ENCODE assay signal across 8 cellular contexts in the genomic region with DNA sequence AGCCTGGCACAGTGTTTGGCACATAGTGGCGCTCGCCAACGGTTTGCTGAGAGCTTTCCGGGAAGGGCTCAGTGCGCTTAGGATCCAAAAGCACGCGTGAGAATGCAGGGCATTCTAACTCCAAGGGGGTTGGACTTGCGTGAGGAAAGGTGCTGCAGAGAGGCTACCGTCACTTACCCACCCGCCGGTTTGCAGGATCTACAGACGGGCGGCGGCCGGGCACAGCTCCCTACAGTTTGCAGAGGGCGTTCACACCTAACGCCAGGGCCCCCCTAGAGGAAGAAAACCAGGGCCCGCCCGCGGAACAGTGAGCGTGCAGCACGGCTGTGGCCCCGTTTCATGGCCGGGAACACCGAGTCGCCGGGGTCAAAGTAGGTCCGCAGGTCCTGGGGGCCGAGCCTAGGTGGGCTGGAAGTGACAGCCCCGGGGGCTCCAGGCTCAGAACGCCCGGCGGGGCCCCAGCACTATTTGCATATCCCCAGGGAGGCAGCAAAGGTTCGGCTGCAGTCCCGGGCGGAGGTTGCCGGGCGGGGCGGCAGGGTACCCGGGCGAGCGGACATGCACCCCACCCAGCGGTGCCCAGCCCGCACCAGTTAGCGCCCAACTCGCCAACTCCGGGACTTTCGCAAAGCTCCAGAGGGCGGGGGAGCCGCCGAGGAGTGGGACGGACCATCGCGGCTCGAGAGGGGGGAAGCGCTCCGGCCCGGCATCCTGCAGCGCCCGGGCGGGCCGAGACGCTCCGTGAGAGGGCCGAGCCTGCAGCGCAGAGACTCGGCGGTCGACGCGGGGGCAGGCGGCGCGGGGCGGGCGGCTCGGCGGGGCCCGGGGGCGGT. TPM values are rescaled to one million over a fixed set of nuclear protein-coding genes. Genes with fewer than 3 reads are reported as not detected.
DNase-seq lines count a peak whose midpoint lies in the region; ATAC-seq and TF ChIP-seq lines count a peak whose summit lies in the region.

No MANE protein-coding gene starts in this region.

- peak; percentile 74 for ATAC-seq in GM21576 (IDR thresholded peaks at IDR 0.05; ENCODE audit: unreplicated experiment)

- no peak overlapping the region for H3K27ac ChIP-seq in SK-N-MC
- peak overlapping the region; percentile 21 to 83 (median 78) for H3K27ac ChIP-seq in thyroid gland

- in situ Hi-C loops in G401 (cut with HindIII; ENCODE audit: low sequenced_read_pairs), result no loop called here

- H3K9ac ChIP-seq in SK-N-MC (ENCODE audit: insufficient read length), result peak overlapping the region; percentile 74

- no peaks in the 10 kb centered on the region for H3K27me3 ChIP-seq in thyroid gland

- no peaks in the 10 kb centered on the region for H3K9me3 Mint-ChIP-seq in IgD-negative memory B cell
- H3K9me3 Mint-ChIP-seq in osteocyte (ENCODE audit: unreplicated experiment), result no peaks in the 10 kb centered on the region

- H3K27ac Mint-ChIP-seq in IgD-negative memory B cell (peak overlapping the region; percentile 70 to 93 (median 84)), osteocyte (ENCODE audit: unreplicated experiment) (peak overlapping the region; percentile 77)

- H3K27me3 Mint-ChIP-seq in IgD-negative memory B cell (no peaks in the 10 kb centered on the region), osteocyte (ENCODE audit: unreplicated experiment) (no peaks in the 10 kb centered on the region)

- H3K4me3 Mint-ChIP-seq in IgD-negative memory B cell (peak overlapping the region; percentile 88 to 95 (median 92)), osteocyte (ENCODE audit: unreplicated experiment) (peak overlapping the region; percentile 80)

- peaks cover 33 to 47% (median 34%) of the 10 kb centered on the region in 3 donors for H3K4me1 Mint-ChIP-seq in IgD-negative memory B cell
- peaks cover 48% of the 10 kb centered on the region for H3K4me1 Mint-ChIP-seq in osteocyte (ENCODE audit: unreplicated experiment)

- H3K9me3 ChIP-seq in SK-N-MC (ENCODE audit: low read depth, low read length) (no peaks in the 10 kb centered on the region), thyroid gland (no peaks in the 10 kb centered on the region)

- WGBS in thyroid gland, 2 donors, result 0 to 1% methylated on average over 13 to 28 of the region's 80 CpGs

- H3K36me3 Mint-ChIP-seq in IgD-negative memory B cell (peaks cover 4% of the 10 kb centered on the region), osteocyte (ENCODE audit: unreplicated experiment) (no peaks in the 10 kb centered on the region)

- TF ChIP-seq POLR2A in thyroid gland (IDR thresholded peaks at IDR 0.05), result no peak

- intact Hi-C loops in head of caudate nucleus (cut with DNase I), result loop anchor here (2.0 kb wide), 1 partner anchor 215 kb away; no protein-coding TSS in a partner anchor
- intact Hi-C loops in thyroid gland (cut with DNase I), result no loop called here

- DNase-seq in G401 (ENCODE audit: low spot score) (peak; percentile 58), SK-N-MC (ENCODE audit: low read depth, low spot score) (no peak), head of caudate nucleus (peak; percentile 54 to 95 (median 87)), osteocyte (ENCODE audit: extremely low spot score, unreplicated experiment) (peak; percentile 95), thyroid gland (peak; percentile 87 to 90)
- DNase-seq in activated naive CD4-positive, alpha-beta T cell treated with anti-CD3 and anti-CD28 coated beads, Interleukin-2, amount 50 U/mL, for 16 hours, result peak; percentile 79

- TF ChIP-seq CTCF in osteocyte (IDR thresholded peaks at IDR 0.05), result peak; percentile 44
- peak in 3 of 6 experiments; percentile 16 to 21 (median 18) for TF ChIP-seq CTCF in thyroid gland (IDR thresholded peaks at IDR 0.05)

- H3K36me3 ChIP-seq in SK-N-MC (ENCODE audit: insufficient read depth, low read length) (no peaks in the 10 kb centered on the region), thyroid gland (no peaks in the 10 kb centered on the region)

- H3K4me3 ChIP-seq in SK-N-MC (peak overlapping the region; percentile 84), thyroid gland (replicated peaks in 1 of 3) (peak overlapping the region; percentile 36 to 76 (median 67))

- peaks cover 33 to 41% of the 10 kb centered on the region in 2 donors for H3K4me1 ChIP-seq in thyroid gland

RNA-seq across cellular contexts. Expression of a gene that starts 0.5 kb away (rescaled TPM):
- 47.8 and 61.1 TPM in 2 replicates for total RNA-seq in G401 (2014; rRNA removed; shearing (Covaris generic))
- polyA plus RNA-seq in IgD-negative memory B cell, result 25.0 TPM
- total RNA-seq in osteocyte (174 and 178 TPM in 2 replicates), thyroid gland (10 to 100 TPM; 33.3 to 69.6 (median 58.1) TPM)
